ENCODE assay signal across 8 cellular contexts in genomic region chr3:43105597-43106292, GRCh38. TPM values are rescaled to one million over a fixed set of nuclear protein-coding genes. Genes with fewer than 3 reads are reported as not detected.
DNase-seq lines count a peak whose midpoint lies in the region; ATAC-seq and TF ChIP-seq lines count a peak whose summit lies in the region.

TSS of gene POMGNT2 (minus strand) at chr3:43106079. CDS start at chr3:43081431, 24,648 bp downstream.

- H3K36me3 Mint-ChIP-seq in nephron progenitor cell (ENCODE audit: low read depth) = no peaks in the 10 kb centered on the region

- peaks cover 43% of the 10 kb centered on the region for H3K27me3 Mint-ChIP-seq in nephron progenitor cell (ENCODE audit: low read depth, poor library complexity)

- H3K9me3 Mint-ChIP-seq in nephron progenitor cell = no peaks in the 10 kb centered on the region

- peaks cover 17% of the 10 kb centered on the region for H3K4me1 Mint-ChIP-seq in nephron progenitor cell

- peak; percentile 94 for DNase-seq in DMS 273 (lab: John Stamatoyannopoulos, UW; ENCODE audit: unreplicated experiment)
- DNase-seq in Kasumi-1 (lab: John Stamatoyannopoulos, UW) = peak; percentile 86 to 88
- peak; percentile 13 for DNase-seq in SIG-M5 (lab: John Stamatoyannopoulos, UW)
- DNase-seq in activated gamma-delta T cell treated with Interleukin-2 at 50 U/mL for 16 hours = peak; percentile 86
- peak; percentile 77 for DNase-seq in fibroblast of villous mesenchyme (ENCODE audit: low read depth)
- peak; percentile 95 for DNase-seq in nephron progenitor cell
- DNase-seq in stimulated activated naive CD4-positive, alpha-beta T cell treated with Interleukin-2 at 50 U/mL for 16 hours (lab: John Stamatoyannopoulos, UW) = peak; percentile 80

- H3K4me3 Mint-ChIP-seq in nephron progenitor cell = peak within 1 kb of the TSS; percentile 77

- no peak for TF ChIP-seq CTCF in fibroblast of villous mesenchyme (IDR thresholded peaks at IDR 0.05; ENCODE audit: insufficient read depth, low read depth, low read length)
- TF ChIP-seq CTCF in nephron progenitor cell (IDR thresholded peaks at IDR 0.05) = no peak

- H3K4me3 ChIP-seq in fibroblast of villous mesenchyme (ENCODE audit: low read depth, low read length) = peak within 1 kb of the TSS; percentile 67

- H3K27ac Mint-ChIP-seq in nephron progenitor cell = no peak within 1 kb of the TSS

- ATAC-seq in GM21786 (IDR thresholded peaks at IDR 0.05; ENCODE audit: unreplicated experiment) = peak; percentile 89

RNA-seq across cellular contexts. Expression of gene POMGNT2, which starts in this region (rescaled TPM):
- total RNA-seq in fibroblast of villous mesenchyme = 9.1 and 9.7 TPM in 2 replicates

Comparison
In these comparisons a context has a peak if more than half of its experiments do, and no peak if none do; other contexts are left out.
1. Peak in every context shown above with its lines: DNase-seq, ATAC-seq and H3K4me3 ChIP-seq.
2. DNase-seq: peak in every context shown above with its lines; median percentile 95 in nephron progenitor cell; 94 in DMS 273; 87 in Kasumi-1; 86 in activated gamma-delta T cell treated with Interleukin-2 at 50 U/mL for 16 hours; 80 in stimulated activated naive CD4-positive, alpha-beta T cell treated with Interleukin-2 at 50 U/mL for 16 hours; 77 in fibroblast of villous mesenchyme; 13 in SIG-M5.